In genomic region chr17:73798111-73798748, GRCh38 we compare ENCODE assay signal across 1 cellular context.
TF ChIP-seq lines count a peak whose summit lies in the region.

No MANE protein-coding gene starts in this region.

TF ChIP-seq in HepG2, 621 proteins besides CTCF, POLR2A, EP300 and RAD21 (continued from another document and continues in another):
- no peak for TF ChIP-seq NFAT5 (CRISPR knock-in tag; IDR thresholded peaks at IDR 0.05)
- TF ChIP-seq ZNF451 (CRISPR knock-in tag; IDR thresholded peaks at IDR 0.05), result no peak
- no peak for TF ChIP-seq HOXA7 (CRISPR knock-in tag; IDR thresholded peaks at IDR 0.05)
- peak; percentile 100 for TF ChIP-seq PAXIP1 (CRISPR knock-in tag; conservative IDR thresholded peaks at IDR 0.05)
- TF ChIP-seq ZNF33A (CRISPR knock-in tag; IDR thresholded peaks at IDR 0.05; ENCODE audit: borderline replicate concordance), result no peak
- TF ChIP-seq, protein P1, sequence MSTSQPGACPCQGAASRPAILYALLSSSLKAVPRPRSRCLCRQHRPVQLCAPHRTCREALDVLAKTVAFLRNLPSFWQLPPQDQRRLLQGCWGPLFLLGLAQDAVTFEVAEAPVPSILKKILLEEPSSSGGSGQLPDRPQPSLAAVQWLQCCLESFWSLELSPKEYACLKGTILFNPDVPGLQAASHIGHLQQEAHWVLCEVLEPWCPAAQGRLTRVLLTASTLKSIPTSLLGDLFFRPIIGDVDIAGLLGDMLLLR (CRISPR knock-in tag; IDR thresholded peaks at IDR 0.05), result no peak
- TF ChIP-seq KDM5A (IDR thresholded peaks at IDR 0.05; ENCODE audit: borderline replicate concordance, low read length), result no peak
- TF ChIP-seq POLR2G (IDR thresholded peaks at IDR 0.05; ENCODE audit: low read depth, low read length), result peak; percentile 51; the same call in 1 of the 2 replicates
- no peak; the same call in 1 of the 2 replicates for TF ChIP-seq HOXA9 (CRISPR knock-in tag; IDR thresholded peaks at IDR 0.05; ENCODE audit: borderline replicate concordance)
- peak; percentile 64; the same call in 1 of the 2 replicates for TF ChIP-seq ZBTB7B (CRISPR knock-in tag; IDR thresholded peaks at IDR 0.05)
- TF ChIP-seq TBX2 (CRISPR knock-in tag; IDR thresholded peaks at IDR 0.05; ENCODE audit: borderline replicate concordance), result peak; percentile 96
- TF ChIP-seq MXD3 (CRISPR knock-in tag; IDR thresholded peaks at IDR 0.05), result no peak
- peak; percentile 95 for TF ChIP-seq SMARCC2 (IDR thresholded peaks at IDR 0.05)
- peak; percentile 66 for TF ChIP-seq ZNF24 (IDR thresholded peaks at IDR 0.05)
- TF ChIP-seq GABPB1 (CRISPR knock-in tag; IDR thresholded peaks at IDR 0.05), result peak; percentile 35; the same call in 1 of the 2 replicates
- TF ChIP-seq ZNF253 (CRISPR knock-in tag; IDR thresholded peaks at IDR 0.05; ENCODE audit: borderline replicate concordance), result no peak
- no peak for TF ChIP-seq BORCS8-MEF2B (CRISPR knock-in tag; IDR thresholded peaks at IDR 0.05)
- TF ChIP-seq ZSCAN29 (CRISPR knock-in tag; conservative IDR thresholded peaks at IDR 0.05), result peak; percentile 93
- peak; percentile 68; the same call in 1 of the 2 replicates for TF ChIP-seq SPEN (CRISPR knock-in tag; IDR thresholded peaks at IDR 0.05; ENCODE audit: low read depth)
- TF ChIP-seq ZNF569 (CRISPR knock-in tag; IDR thresholded peaks at IDR 0.05; ENCODE audit: borderline replicate concordance), result no peak
- TF ChIP-seq TP53 (CRISPR knock-in tag; conservative IDR thresholded peaks at IDR 0.05), result no peak
- no peak for TF ChIP-seq ZBTB3 (CRISPR knock-in tag; IDR thresholded peaks at IDR 0.05; ENCODE audit: borderline replicate concordance, low read depth)
- TF ChIP-seq FOXK1 (CRISPR knock-in tag; IDR thresholded peaks at IDR 0.05; ENCODE audit: borderline replicate concordance, low read depth), result peak; percentile 87
- TF ChIP-seq GTF2F1 (IDR thresholded peaks at IDR 0.05; ENCODE audit: low read length), result no peak
- peak; percentile 96; the same call in 1 of the 2 replicates for TF ChIP-seq EHMT2 (IDR thresholded peaks at IDR 0.05; ENCODE audit: borderline replicate concordance, low read depth, low read length)
- peak; percentile 24; the same call in 1 of the 2 replicates for TF ChIP-seq ATF7 (IDR thresholded peaks at IDR 0.05)
- peak; percentile 52; the same call in 1 of the 2 replicates for TF ChIP-seq ATF7 (CRISPR knock-in tag; IDR thresholded peaks at IDR 0.05)
- no peak for TF ChIP-seq NRL (CRISPR knock-in tag; IDR thresholded peaks at IDR 0.05; ENCODE audit: borderline replicate concordance)
- TF ChIP-seq, protein P2, sequence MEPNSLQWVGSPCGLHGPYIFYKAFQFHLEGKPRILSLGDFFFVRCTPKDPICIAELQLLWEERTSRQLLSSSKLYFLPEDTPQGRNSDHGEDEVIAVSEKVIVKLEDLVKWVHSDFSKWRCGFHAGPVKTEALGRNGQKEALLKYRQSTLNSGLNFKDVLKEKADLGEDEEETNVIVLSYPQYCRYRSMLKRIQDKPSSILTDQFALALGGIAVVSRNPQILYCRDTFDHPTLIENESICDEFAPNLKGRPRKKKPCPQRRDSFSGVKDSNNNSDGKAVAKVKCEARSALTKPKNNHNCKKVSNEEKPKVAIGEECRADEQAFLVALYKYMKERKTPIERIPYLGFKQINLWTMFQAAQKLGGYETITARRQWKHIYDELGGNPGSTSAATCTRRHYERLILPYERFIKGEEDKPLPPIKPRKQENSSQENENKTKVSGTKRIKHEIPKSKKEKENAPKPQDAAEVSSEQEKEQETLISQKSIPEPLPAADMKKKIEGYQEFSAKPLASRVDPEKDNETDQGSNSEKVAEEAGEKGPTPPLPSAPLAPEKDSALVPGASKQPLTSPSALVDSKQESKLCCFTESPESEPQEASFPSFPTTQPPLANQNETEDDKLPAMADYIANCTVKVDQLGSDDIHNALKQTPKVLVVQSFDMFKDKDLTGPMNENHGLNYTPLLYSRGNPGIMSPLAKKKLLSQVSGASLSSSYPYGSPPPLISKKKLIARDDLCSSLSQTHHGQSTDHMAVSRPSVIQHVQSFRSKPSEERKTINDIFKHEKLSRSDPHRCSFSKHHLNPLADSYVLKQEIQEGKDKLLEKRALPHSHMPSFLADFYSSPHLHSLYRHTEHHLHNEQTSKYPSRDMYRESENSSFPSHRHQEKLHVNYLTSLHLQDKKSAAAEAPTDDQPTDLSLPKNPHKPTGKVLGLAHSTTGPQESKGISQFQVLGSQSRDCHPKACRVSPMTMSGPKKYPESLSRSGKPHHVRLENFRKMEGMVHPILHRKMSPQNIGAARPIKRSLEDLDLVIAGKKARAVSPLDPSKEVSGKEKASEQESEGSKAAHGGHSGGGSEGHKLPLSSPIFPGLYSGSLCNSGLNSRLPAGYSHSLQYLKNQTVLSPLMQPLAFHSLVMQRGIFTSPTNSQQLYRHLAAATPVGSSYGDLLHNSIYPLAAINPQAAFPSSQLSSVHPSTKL (CRISPR knock-in tag; IDR thresholded peaks at IDR 0.05), result peak; percentile 99
- TF ChIP-seq JUNB (CRISPR knock-in tag; IDR thresholded peaks at IDR 0.05; ENCODE audit: borderline replicate concordance), result peak; percentile 89
- peak; percentile 40; the same call in 1 of the 2 replicates for TF ChIP-seq E2F1 (CRISPR knock-in tag; IDR thresholded peaks at IDR 0.05)
- no peak for TF ChIP-seq ZNF10 (CRISPR knock-in tag; IDR thresholded peaks at IDR 0.05; ENCODE audit: borderline replicate concordance, low read depth)
- TF ChIP-seq ZNF101 (CRISPR knock-in tag; IDR thresholded peaks at IDR 0.05; ENCODE audit: borderline replicate concordance, low read depth), result no peak
- no peak for TF ChIP-seq ZNF883 (CRISPR knock-in tag; IDR thresholded peaks at IDR 0.05; ENCODE audit: not compliant biosample characterization)
- TF ChIP-seq ZMAT3 (CRISPR knock-in tag; conservative IDR thresholded peaks at IDR 0.05), result peak; percentile 25; the same call in 1 of the 2 replicates
- no peak for TF ChIP-seq NONO (IDR thresholded peaks at IDR 0.05)
- peak; percentile 92 for TF ChIP-seq NONO (CRISPR knock-in tag; conservative IDR thresholded peaks at IDR 0.05)
- TF ChIP-seq ZNF75D (CRISPR knock-in tag; IDR thresholded peaks at IDR 0.05; ENCODE audit: borderline replicate concordance), result no peak
- TF ChIP-seq MAFK (conservative IDR thresholded peaks at IDR 0.05 in 1 of 2, IDR thresholded peaks at IDR 0.05 in 1 of 2; ENCODE audit: low read length in 2 of 2), result peak; percentile 90 to 97
- no peak for TF ChIP-seq NFRKB (IDR thresholded peaks at IDR 0.05)
- TF ChIP-seq ZNF546 (CRISPR knock-in tag; conservative IDR thresholded peaks at IDR 0.05), result no peak
- TF ChIP-seq HOXA5 (CRISPR knock-in tag; IDR thresholded peaks at IDR 0.05), result peak; percentile 91
- no peak for TF ChIP-seq TMF1 (CRISPR knock-in tag; IDR thresholded peaks at IDR 0.05; ENCODE audit: low read depth)
- TF ChIP-seq NCOA2 (CRISPR knock-in tag; IDR thresholded peaks at IDR 0.05), result peak; percentile 96
- TF ChIP-seq, protein P3, sequence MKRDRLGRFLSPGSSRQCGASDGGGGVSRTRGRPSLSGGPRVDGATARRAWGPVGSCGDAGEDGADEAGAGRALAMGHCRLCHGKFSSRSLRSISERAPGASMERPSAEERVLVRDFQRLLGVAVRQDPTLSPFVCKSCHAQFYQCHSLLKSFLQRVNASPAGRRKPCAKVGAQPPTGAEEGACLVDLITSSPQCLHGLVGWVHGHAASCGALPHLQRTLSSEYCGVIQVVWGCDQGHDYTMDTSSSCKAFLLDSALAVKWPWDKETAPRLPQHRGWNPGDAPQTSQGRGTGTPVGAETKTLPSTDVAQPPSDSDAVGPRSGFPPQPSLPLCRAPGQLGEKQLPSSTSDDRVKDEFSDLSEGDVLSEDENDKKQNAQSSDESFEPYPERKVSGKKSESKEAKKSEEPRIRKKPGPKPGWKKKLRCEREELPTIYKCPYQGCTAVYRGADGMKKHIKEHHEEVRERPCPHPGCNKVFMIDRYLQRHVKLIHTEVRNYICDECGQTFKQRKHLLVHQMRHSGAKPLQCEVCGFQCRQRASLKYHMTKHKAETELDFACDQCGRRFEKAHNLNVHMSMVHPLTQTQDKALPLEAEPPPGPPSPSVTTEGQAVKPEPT (CRISPR knock-in tag; IDR thresholded peaks at IDR 0.05; ENCODE audit: low read depth), result 0 out of 2 replicates have a peak, but pooled peaks have one; percentile 33
- no peak for TF ChIP-seq ZNF234 (CRISPR knock-in tag; conservative IDR thresholded peaks at IDR 0.05)
- no peak for TF ChIP-seq MYNN (CRISPR knock-in tag; IDR thresholded peaks at IDR 0.05; ENCODE audit: low read depth)
- TF ChIP-seq ZMYM3 (CRISPR knock-in tag; IDR thresholded peaks at IDR 0.05), result peak; percentile 73
- no peak; the same call in 1 of the 2 replicates for TF ChIP-seq IRF1 (CRISPR knock-in tag; IDR thresholded peaks at IDR 0.05; ENCODE audit: low read depth)
